20 cellular contexts compared by ENCODE assay signal in genomic region chr4:128282516-128282915, GRCh38.
"Had no signal": no experiment of that assay in that cellular context is flagged by ENCODE, and none has a peak within 500 bp of the region (broad histone marks: within the 10 kb centered on the region; RNA-seq: fewer than 3 reads in every experiment).

No MANE protein-coding gene starts in this region.

- DNase-seq: activated CD4-positive, alpha-beta T cell treated with anti-CD3 and anti-CD28 coated beads for 1 hour; activated CD8-positive, alpha-beta memory T cell treated with anti-CD3 and anti-CD28 coated beads for 24 hours; activated CD8-positive, alpha-beta memory T cell treated with anti-CD3 and anti-CD28 coated beads, Interleukin-2, amount 50 U/mL, for 4 hours; activated T-cell treated with anti-CD3 and anti-CD28 coated beads, Interleukin-2, amount 50 U/mL, for 24 hours; cerebellar nuclear complex; cortex of kidney; endodermal cell; heart left ventricle; stimulated activated CD4-positive, alpha-beta T cell treated with anti-CD3 and anti-CD28 coated beads, Interleukin-12 subunit alpha, Interleukin-12 subunit beta, amount 100 ng/mL, for 4 hours; stimulated activated CD4-positive, alpha-beta T cell treated with anti-CD3 and anti-CD28 coated beads, Interleukin-4, amount 100 ng/mL, for 4 hours; stimulated activated naive CD8-positive, alpha-beta T cell treated with anti-CD3 and anti-CD28 coated beads, Interleukin-15, amount 100 ng/mL, for 72 hours; transverse colon had no signal

- H3K27me3 Mint-ChIP-seq: activated naive CD8-positive, alpha-beta T cell; activated T-cell treated with anti-CD3 and anti-CD28 coated beads, Interleukin-2, amount 50 U/mL, for 24 hours; activated T-helper 17 cell treated with anti-CD3 and anti-CD28 coated beads, Interleukin-2, amount 50 U/mL, for 72 hours; memory B cell; natural killer cell treated with Interleukin-12 subunit alpha and Interleukin-12 subunit beta and Interleukin-15 and Interleukin-18, amount 100 ng/mL, for 72 hours; stimulated activated naive CD8-positive, alpha-beta T cell treated with anti-CD3 and anti-CD28 coated beads, Interleukin-15, amount 100 ng/mL, for 72 hours had no signal

- H3K9me3 ChIP-seq: heart left ventricle, prostate gland, right atrium auricular region, suprapubic skin, transverse colon, vagina had no signal

- H3K4me1 ChIP-seq: prostate gland had no signal

- H3K4me3 Mint-ChIP-seq: activated naive CD8-positive, alpha-beta T cell; activated T-cell treated with anti-CD3 and anti-CD28 coated beads, Interleukin-2, amount 50 U/mL, for 24 hours; activated T-helper 17 cell treated with anti-CD3 and anti-CD28 coated beads, Interleukin-2, amount 50 U/mL, for 72 hours; endodermal cell; memory B cell; natural killer cell treated with Interleukin-12 subunit alpha and Interleukin-12 subunit beta and Interleukin-15 and Interleukin-18, amount 100 ng/mL, for 72 hours; stimulated activated naive CD8-positive, alpha-beta T cell treated with anti-CD3 and anti-CD28 coated beads, Interleukin-15, amount 100 ng/mL, for 72 hours had no signal

- H3K4me3 ChIP-seq: heart left ventricle, prostate gland, right atrium auricular region, suprapubic skin, transverse colon, vagina had no signal

- H3K27ac ChIP-seq: heart left ventricle, prostate gland, right atrium auricular region, suprapubic skin, transverse colon, vagina had no signal

- H3K27ac Mint-ChIP-seq: activated naive CD8-positive, alpha-beta T cell; activated T-cell treated with anti-CD3 and anti-CD28 coated beads, Interleukin-2, amount 50 U/mL, for 24 hours; activated T-helper 17 cell treated with anti-CD3 and anti-CD28 coated beads, Interleukin-2, amount 50 U/mL, for 72 hours; endodermal cell; memory B cell; natural killer cell treated with Interleukin-12 subunit alpha and Interleukin-12 subunit beta and Interleukin-15 and Interleukin-18, amount 100 ng/mL, for 72 hours; stimulated activated naive CD8-positive, alpha-beta T cell treated with anti-CD3 and anti-CD28 coated beads, Interleukin-15, amount 100 ng/mL, for 72 hours had no signal

- H3K36me3 Mint-ChIP-seq: natural killer cell treated with Interleukin-12 subunit alpha and Interleukin-12 subunit beta and Interleukin-15 and Interleukin-18, amount 100 ng/mL, for 72 hours had no signal

- H3K36me3 ChIP-seq: prostate gland, right atrium auricular region, suprapubic skin, transverse colon, vagina had no signal

- ATAC-seq: activated T-helper 17 cell treated with anti-CD3 and anti-CD28 coated beads, Interleukin-2, amount 50 U/mL, for 72 hours; heart left ventricle; natural killer cell treated with Interleukin-12 subunit alpha and Interleukin-12 subunit beta and Interleukin-15 and Interleukin-18, amount 100 ng/mL, for 72 hours; stimulated activated naive CD8-positive, alpha-beta T cell treated with anti-CD3 and anti-CD28 coated beads, Interleukin-15, amount 100 ng/mL, for 72 hours had no signal

- H3K27me3 ChIP-seq: heart left ventricle, right atrium auricular region, suprapubic skin, transverse colon, vagina had no signal

- H3K9me3 Mint-ChIP-seq: activated T-cell treated with anti-CD3 and anti-CD28 coated beads, Interleukin-2, amount 50 U/mL, for 24 hours; activated T-helper 17 cell treated with anti-CD3 and anti-CD28 coated beads, Interleukin-2, amount 50 U/mL, for 72 hours; endodermal cell; memory B cell; natural killer cell treated with Interleukin-12 subunit alpha and Interleukin-12 subunit beta and Interleukin-15 and Interleukin-18, amount 100 ng/mL, for 72 hours; stimulated activated naive CD8-positive, alpha-beta T cell treated with anti-CD3 and anti-CD28 coated beads, Interleukin-15, amount 100 ng/mL, for 72 hours had no signal
